ENCODE assay signal across 7 cellular contexts in the genomic region with DNA sequence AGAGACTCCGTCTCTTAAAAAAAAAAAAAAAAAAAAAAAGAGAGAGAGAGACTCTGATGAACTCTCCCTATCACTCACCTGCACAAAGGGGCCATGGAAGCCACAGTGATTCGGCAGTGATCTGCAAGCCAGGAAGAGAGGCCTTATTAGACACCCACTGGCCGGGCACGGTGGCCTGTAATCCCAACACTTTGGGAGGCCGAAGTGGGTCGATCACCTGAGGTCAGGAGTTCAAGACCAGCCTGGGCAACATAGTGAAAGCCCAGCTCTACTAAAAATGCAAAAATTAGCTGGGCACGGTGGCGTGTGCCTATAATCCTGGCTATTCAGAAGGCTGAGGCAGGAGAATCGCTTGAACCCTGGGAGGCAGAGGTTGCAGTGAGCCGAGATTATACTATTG.
"Had no signal": no experiment of that assay in that cellular context is flagged by ENCODE, and none has a peak within 500 bp of the region (broad histone marks: within the 10 kb centered on the region; RNA-seq: fewer than 3 reads in every experiment).

No MANE protein-coding gene starts in this region.

- ATAC-seq: HepG2, K562 had no signal

- H3K4me3 ChIP-seq: K562 had no signal

- H3K27ac Mint-ChIP-seq: IgD-negative memory B cell had no signal

- H3K27ac ChIP-seq: HL-60 had no signal

- H3K4me3 Mint-ChIP-seq: IgD-negative memory B cell had no signal

- DNase-seq: IMR-90, KBM-7, KG1 had no signal

- H3K9me3 Mint-ChIP-seq: IgD-negative memory B cell had no signal

- H3K36me3 Mint-ChIP-seq: IgD-negative memory B cell had no signal

- H3K4me1 Mint-ChIP-seq: IgD-negative memory B cell had no signal
